11 cellular contexts compared by ENCODE assay signal in genomic region chr10:30637881-30638467, GRCh38. TPM values are rescaled to one million over a fixed set of nuclear protein-coding genes. Genes with fewer than 3 reads are reported as not detected.
A peak's percentile ranks its signal among the peaks of the same experiment; 100 is the strongest.
DNase-seq lines count a peak whose midpoint lies in the region; ATAC-seq and TF ChIP-seq lines count a peak whose summit lies in the region.
"Had no signal": no experiment of that assay in that cellular context is flagged by ENCODE, and none has a peak within 500 bp of the region (broad histone marks: within the 10 kb centered on the region; RNA-seq: fewer than 3 reads in every experiment).

No MANE protein-coding gene starts in this region.

- intact Hi-C loops in prostate gland (cut with DNase I) (no loop called here), Caco-2 (cut with micrococcal nuclease; ENCODE audit: unreplicated experiment) (loop anchor here (2.0 kb wide), 1 partner anchor 245 kb away; no protein-coding TSS in a partner anchor)

- H3K27me3 ChIP-seq in adipocyte (replicated peaks; ENCODE audit: control insufficient read depth, insufficient read depth, low read length) (no peaks in the 10 kb centered on the region), kidney epithelial cell (ENCODE audit: control insufficient read depth, insufficient read depth, low read length) (no peaks in the 10 kb centered on the region), prostate gland (replicated peaks; ENCODE audit: insufficient read depth) (no peaks in the 10 kb centered on the region), Caco-2 (replicated peaks; ENCODE audit: control insufficient read depth, insufficient read depth, low read length) (no peaks in the 10 kb centered on the region; the same call in 1 of the 2 replicates)

- CTCF ChIA-PET in Caco-2 (lab: Charles Lee) = no interaction called here

- peaks cover 21% of the 10 kb centered on the region for H3K4me1 ChIP-seq in adipocyte (ENCODE audit: control insufficient read depth, insufficient read depth, low read length)
- no peaks in the 10 kb centered on the region for H3K4me1 ChIP-seq in prostate gland (replicated peaks)
- no peaks in the 10 kb centered on the region for H3K4me1 ChIP-seq in Caco-2

- H3K27ac Mint-ChIP-seq in Caco-2 (ENCODE audit: unreplicated experiment) = no peak overlapping the region

- H3K27ac ChIP-seq in prostate gland = no peak overlapping the region
- no peak overlapping the region for H3K27ac ChIP-seq in substantia nigra (ENCODE audit: low read depth, low read length, poor library complexity, severe bottlenecking)
- H3K27ac ChIP-seq: VCaP had no signal

- no peak overlapping the region for H3K4me3 Mint-ChIP-seq in Caco-2 (ENCODE audit: unreplicated experiment)

- no peak overlapping the region for H3K9ac ChIP-seq in adipocyte (ENCODE audit: low read length)

- TF ChIP-seq POLR2A in prostate gland (IDR thresholded peaks at IDR 0.05) = no peak

- POLR2A ChIA-PET in Caco-2 (lab: Charles Lee) = no interaction called here

- ATAC-seq in HG02884 (IDR thresholded peaks at IDR 0.05; ENCODE audit: unreplicated experiment) = no peak
- ATAC-seq: GM12878 had no signal

- H3K9me3 Mint-ChIP-seq in Caco-2 (ENCODE audit: unreplicated experiment) = no peaks in the 10 kb centered on the region

- 87% methylated on average over 4 of the region's 4 CpGs for WGBS in prostate gland

- DNase-seq in Ammon's horn (ENCODE audit: low spot score) = peak; percentile 70
- DNase-seq in HK-2 (ENCODE audit: unreplicated experiment) = peak; percentile 24
- peak; percentile 81 for DNase-seq in adipocyte (ENCODE audit: low read depth)
- DNase-seq in kidney epithelial cell (ENCODE audit: low read depth) = peak; percentile 91
- DNase-seq in prostate gland (ENCODE audit: low spot score) = no peak
- DNase-seq in substantia nigra (lab: John Stamatoyannopoulos, UW) = no peak
- DNase-seq in Caco-2 = no peak
- DNase-seq: NCI-H146 had no signal

- H3K36me3 ChIP-seq in adipocyte (ENCODE audit: control insufficient read depth, insufficient read depth, low read length, severe bottlenecking) (no peaks in the 10 kb centered on the region), kidney epithelial cell (ENCODE audit: control insufficient read depth, insufficient read depth, low read length) (no peaks in the 10 kb centered on the region), prostate gland (no peaks in the 10 kb centered on the region), Caco-2 (ENCODE audit: control insufficient read depth, insufficient read depth, low read length) (no peaks in the 10 kb centered on the region)

- no peaks in the 10 kb centered on the region for H3K36me3 Mint-ChIP-seq in Caco-2 (ENCODE audit: insufficient read depth, unreplicated experiment)

- H3K4me3 ChIP-seq in adipocyte (ENCODE audit: low read length) (no peak overlapping the region), kidney epithelial cell (ENCODE audit: low read depth, low read length) (no peak overlapping the region), prostate gland (no peak overlapping the region), Caco-2 (ENCODE audit: low read depth, low read length) (no peak overlapping the region)
- H3K4me3 ChIP-seq: GM12878 had no signal

- TF ChIP-seq CTCF in kidney epithelial cell (IDR thresholded peaks at IDR 0.05; ENCODE audit: insufficient read depth, low read length, poor library complexity, severe bottlenecking) (no peak), prostate gland (IDR thresholded peaks at IDR 0.05) (no peak), Caco-2 (IDR thresholded peaks at IDR 0.05; ENCODE audit: insufficient read depth in 1 of 2, low read depth in 1 of 2, low read length in 1 of 2, severe bottlenecking in 1 of 2, unreplicated experiment in 1 of 2) (no peak)

- no TSS peak for BruUV-seq in Caco-2 (replicated peaks; lab: Mats Ljungman, UMichigan)

- peaks cover 20% of the 10 kb centered on the region for H3K27me3 Mint-ChIP-seq in Caco-2 (ENCODE audit: insufficient read depth, unreplicated experiment)

- H3K9me3 ChIP-seq in adipocyte (ENCODE audit: control insufficient read depth, low read length) = no peaks in the 10 kb centered on the region
- no peaks in the 10 kb centered on the region for H3K9me3 ChIP-seq in prostate gland
- H3K9me3 ChIP-seq in Caco-2 = no peaks in the 10 kb centered on the region

- no peaks in the 10 kb centered on the region for H3K4me1 Mint-ChIP-seq in Caco-2 (ENCODE audit: low read depth, unreplicated experiment)

RNA-seq across cellular contexts. Expression of gene LYZL2, which starts 8.4 kb away (rescaled TPM):
- total RNA-seq in kidney epithelial cell = not detected in 2 replicates
- total RNA-seq in prostate gland = 1 to 10 TPM in 1 of 2 donors, not detected in 1; 3.3 TPM
- total RNA-seq in Caco-2 (2022) = not detected in 2 replicates
- total RNA-seq: GM12878 had no signal

Comparison
In these comparisons a context has a peak if more than half of its experiments do, and no peak if none do; other contexts are left out.
1. DNase-seq: peak in Ammon's horn (single experiment), HK-2 (single experiment), adipocyte (single experiment) and kidney epithelial cell (single experiment); none in prostate gland (single experiment), substantia nigra (0 of 49) and Caco-2 (0 of 2).